9 cellular contexts compared by ENCODE assay signal in the genomic region with DNA sequence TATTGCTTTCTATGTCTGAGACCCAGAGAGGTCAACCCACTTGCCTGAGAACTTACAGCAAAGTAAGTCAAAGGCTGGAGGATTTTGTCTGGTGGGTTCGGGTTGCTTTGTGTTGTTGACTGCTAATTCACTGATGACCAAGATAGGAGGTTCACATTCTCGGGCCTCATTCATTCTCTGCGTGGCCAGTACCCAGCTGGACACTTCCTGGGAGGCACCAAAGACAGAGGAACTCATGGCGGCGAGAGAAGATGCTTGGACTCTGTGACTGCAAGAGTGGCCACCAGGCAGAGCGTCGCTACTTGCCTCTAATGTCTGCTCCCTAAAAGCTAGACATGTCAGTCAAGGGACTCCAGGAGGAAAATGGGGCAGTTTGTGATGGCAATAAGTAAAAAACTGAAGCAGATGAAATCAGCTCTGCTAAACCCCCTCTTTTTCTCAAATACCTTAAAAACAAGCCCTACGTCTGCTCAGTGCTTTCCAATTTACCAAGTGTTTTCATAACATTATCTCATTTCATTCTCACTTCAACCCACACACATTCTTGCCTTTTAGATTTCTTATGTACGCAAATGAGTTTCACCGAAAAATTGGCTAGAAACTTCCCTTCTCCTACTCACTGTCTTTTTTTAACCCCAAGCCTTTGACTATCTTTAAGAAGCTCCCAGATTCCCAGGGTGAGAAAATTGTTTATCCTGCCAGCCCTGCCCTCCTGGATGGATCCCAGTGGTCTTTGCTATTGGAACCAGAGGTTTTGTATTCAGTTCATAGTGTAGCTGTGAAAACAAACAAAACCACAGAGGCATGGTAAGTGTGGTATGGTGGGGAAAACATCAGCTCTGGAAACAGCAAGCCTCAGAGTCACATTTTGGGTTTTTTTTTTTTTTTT. TPM values are rescaled to one million over a fixed set of nuclear protein-coding genes. Genes with fewer than 3 reads are reported as not detected.
A peak's percentile ranks its signal among the peaks of the same experiment; 100 is the strongest.
DNase-seq lines count a peak whose midpoint lies in the region; ATAC-seq lines count a peak whose summit lies in the region.
"Had no signal": no experiment of that assay in that cellular context is flagged by ENCODE, and none has a peak within 500 bp of the region (broad histone marks: within the 10 kb centered on the region; RNA-seq: fewer than 3 reads in every experiment).

No MANE protein-coding gene starts in this region.

- no peak overlapping the region for H3K4me2 ChIP-seq in trophoblast cell (ENCODE audit: low read length)

- H3K79me2 ChIP-seq in trophoblast cell (ENCODE audit: control insufficient read depth, insufficient read depth, low read length, poor library complexity) = peaks cover 5% of the 10 kb centered on the region

- no peak overlapping the region for H2AFZ ChIP-seq in trophoblast cell (ENCODE audit: insufficient read depth, low read length, poor library complexity)

- peaks cover 77 to 86% (median 85%) of the 10 kb centered on the region in 3 donors for H3K4me1 Mint-ChIP-seq in CD8-positive, alpha-beta memory T cell

- peak overlapping the region; percentile 86 for H4K91ac ChIP-seq in trophoblast cell (ENCODE audit: low read depth, low read length)

- H2BK12ac ChIP-seq in trophoblast cell (ENCODE audit: low read length) = peak overlapping the region; percentile 19

- in situ Hi-C loops in HAP-1 (cut with MboI; ENCODE audit: low sequenced_read_pairs) = no loop called here

- DNase-seq in CD8-positive, alpha-beta memory T cell = peak in 3 of 5 donors; percentile 43 to 66 (median 47)
- DNase-seq in central memory CD4-positive, alpha-beta T cell = peak; percentile 29
- no peak for DNase-seq in trophoblast cell
- DNase-seq in HAP-1 (ENCODE audit: low spot score in 2 of 2) = no peak
- DNase-seq: NCI-H1694 treated with DMSO at 0.1 percent for 48 hours had no signal

- H3K27me3 ChIP-seq in CD8-positive, alpha-beta memory T cell (ENCODE audit: insufficient read depth, low read length, poor library complexity, severe bottlenecking) = no peaks in the 10 kb centered on the region
- no peaks in the 10 kb centered on the region for H3K27me3 ChIP-seq in trophoblast cell (ENCODE audit: insufficient read depth, low read length)
- no peaks in the 10 kb centered on the region for H3K27me3 ChIP-seq in HAP-1 (ENCODE audit: low read depth)

- H2AK5ac ChIP-seq in trophoblast cell (ENCODE audit: low read length) = no peak overlapping the region

- ATAC-seq in HG02840 (IDR thresholded peaks at IDR 0.05; ENCODE audit: low FRiP score, unreplicated experiment) (peak; percentile 36), GM18870 (IDR thresholded peaks at IDR 0.05; ENCODE audit: unreplicated experiment) (no peak), GM18519 (IDR thresholded peaks at IDR 0.05; ENCODE audit: low FRiP score, unreplicated experiment) (no peak), HG03039 (IDR thresholded peaks at IDR 0.05; ENCODE audit: unreplicated experiment) (no peak)

- H3K9me3 ChIP-seq in CD8-positive, alpha-beta memory T cell (ENCODE audit: low read length) = no peaks in the 10 kb centered on the region
- no peaks in the 10 kb centered on the region for H3K9me3 ChIP-seq in trophoblast cell (ENCODE audit: insufficient read depth, low read depth, low read length)
- H3K9me3 ChIP-seq in HAP-1 = no peaks in the 10 kb centered on the region

- H3K27ac Mint-ChIP-seq in CD8-positive, alpha-beta memory T cell = peak overlapping the region; percentile 98 to 100 (median 100)

- H3K23ac ChIP-seq in trophoblast cell (ENCODE audit: low read length) = no peak overlapping the region

- 100% methylated on average over 1 of the region's 10 CpGs for WGBS in trophoblast cell (ENCODE audit: extremely low coverage, insufficient coverage, insufficient read length)

- no peak overlapping the region for H3K4ac ChIP-seq in trophoblast cell (ENCODE audit: low read depth, low read length)

- H3K4me3 Mint-ChIP-seq in CD8-positive, alpha-beta memory T cell = peak overlapping the region; percentile 87 to 99 (median 96)

- no peak overlapping the region for H4K12ac ChIP-seq in trophoblast cell (ENCODE audit: low read depth, low read length)

- H3K36me3 Mint-ChIP-seq in CD8-positive, alpha-beta memory T cell = peaks cover 0 to 4% (median 0%) of the 10 kb centered on the region in 3 donors

- no peak overlapping the region for H4K8ac ChIP-seq in trophoblast cell (ENCODE audit: low read depth, low read length)

- POLR2A ChIA-PET in CD8-positive, alpha-beta memory T cell (lab: Charles Lee) = interaction anchor here (0.6 to 2.3 kb wide), 8 partner anchors 14 to 233 kb away, joined by 3 to 19 read pairs (median 4); a partner anchor contains a TSS

- H2BK5ac ChIP-seq in trophoblast cell (ENCODE audit: low read depth, low read length, poor library complexity) = peak overlapping the region; percentile 88

- H3K9ac ChIP-seq in trophoblast cell (ENCODE audit: low read length) = no peak overlapping the region

- peak overlapping the region; percentile 42 for H3K18ac ChIP-seq in trophoblast cell (ENCODE audit: low read length)

- H3K79me1 ChIP-seq in trophoblast cell (ENCODE audit: low read length) = peaks cover 28% of the 10 kb centered on the region

- H3K14ac ChIP-seq in trophoblast cell (ENCODE audit: low read length) = no peak overlapping the region

- H3K9me3 Mint-ChIP-seq in CD8-positive, alpha-beta memory T cell = no peaks in the 10 kb centered on the region

- H3K36me3 ChIP-seq in CD8-positive, alpha-beta memory T cell (ENCODE audit: insufficient read depth, low read length) = no peaks in the 10 kb centered on the region
- H3K36me3 ChIP-seq in trophoblast cell (ENCODE audit: control insufficient read depth in 1 of 2, insufficient read depth in 2 of 2, low read length in 2 of 2) (no peaks in the 10 kb centered on the region), HAP-1 (replicated peaks) (no peaks in the 10 kb centered on the region)

- peak overlapping the region; percentile 76 for H3K27ac ChIP-seq in CD8-positive, alpha-beta memory T cell (ENCODE audit: low read depth, low read length)
- H3K27ac ChIP-seq in trophoblast cell (ENCODE audit: low read depth, low read length) = peak overlapping the region; percentile 88

- peak overlapping the region; percentile 84 for H2BK120ac ChIP-seq in trophoblast cell (ENCODE audit: insufficient read depth, low read length, poor library complexity)

- peaks cover 68% of the 10 kb centered on the region for H3K4me1 ChIP-seq in CD8-positive, alpha-beta memory T cell (ENCODE audit: insufficient read depth, low read length)
- peaks cover 20 to 31% of the 10 kb centered on the region in 2 experiments for H3K4me1 ChIP-seq in trophoblast cell (ENCODE audit: control insufficient read depth in 1 of 2, insufficient read depth in 2 of 2, low read length in 2 of 2)
- H3K4me1 ChIP-seq in HAP-1 = no peaks in the 10 kb centered on the region

- peak overlapping the region; percentile 63 for H3K4me3 ChIP-seq in CD8-positive, alpha-beta memory T cell (ENCODE audit: low read length)
- H3K4me3 ChIP-seq in trophoblast cell (ENCODE audit: low read depth, low read length) (no peak overlapping the region), HAP-1 (no peak overlapping the region)

- CTCF ChIA-PET in CD8-positive, alpha-beta memory T cell (lab: Charles Lee) = interaction anchor here (0.6 to 23.4 kb wide), 9 partner anchors 8 to 485 kb away, joined by 3 to 285 read pairs (median 3); no protein-coding TSS in a partner anchor

- H3K27me3 Mint-ChIP-seq in CD8-positive, alpha-beta memory T cell = peaks cover 0 to 3% of the 10 kb centered on the region in 2 donors

RNA-seq across cellular contexts. Expression of a gene that starts 4.9 kb away (rescaled TPM):
- 100 to 1,000 TPM; 115 to 121 TPM for total RNA-seq in CD8-positive, alpha-beta memory T cell
- 156 TPM for polyA plus RNA-seq in CD8-positive, alpha-beta memory T cell
- polyA plus RNA-seq in trophoblast cell (2013) = 120 and 147 TPM in 2 replicates

Comparison
In these comparisons a context has a peak if more than half of its experiments do, and no peak if none do; other contexts are left out.
1. DNase-seq: peak in CD8-positive, alpha-beta memory T cell (3 of 5) and central memory CD4-positive, alpha-beta T cell (single experiment); none in trophoblast cell (0 of 2) and HAP-1 (0 of 2).